9 cellular contexts compared by ENCODE assay signal in genomic region chr11:43947003-43947500, GRCh38. TPM values are rescaled to one million over a fixed set of nuclear protein-coding genes. Genes with fewer than 3 reads are reported as not detected.
A peak's percentile ranks its signal among the peaks of the same experiment; 100 is the strongest.
DNase-seq lines count a peak whose midpoint lies in the region; ATAC-seq and TF ChIP-seq lines count a peak whose summit lies in the region.
"Had no signal": no experiment of that assay in that cellular context is flagged by ENCODE, and none has a peak within 500 bp of the region (broad histone marks: within the 10 kb centered on the region; RNA-seq: fewer than 3 reads in every experiment).

No MANE protein-coding gene starts in this region.

- H3K4me3 Mint-ChIP-seq in chondrocyte (ENCODE audit: unreplicated experiment) (no peak overlapping the region), nephron (peak overlapping the region in 2 of 3 experiments; percentile 60 to 67)
- H3K4me3 Mint-ChIP-seq in activated naive CD4-positive, alpha-beta T cell treated with anti-CD3 and anti-CD28 coated beads for 36 hours: no peak overlapping the region
- H3K4me3 Mint-ChIP-seq: activated T-cell treated with anti-CD3 and anti-CD28 coated beads, Interleukin-2, amount 50 U/mL, for 24 hours had no signal

- no peak overlapping the region for H3K27ac Mint-ChIP-seq in chondrocyte (ENCODE audit: unreplicated experiment)
- H3K27ac Mint-ChIP-seq in nephron: peak overlapping the region in 2 of 3 experiments; percentile 2 to 12
- H3K27ac Mint-ChIP-seq in activated naive CD4-positive, alpha-beta T cell treated with anti-CD3 and anti-CD28 coated beads for 36 hours: no peak overlapping the region
- H3K27ac Mint-ChIP-seq: activated T-cell treated with anti-CD3 and anti-CD28 coated beads, Interleukin-2, amount 50 U/mL, for 24 hours had no signal

- CTCF ChIA-PET in activated naive CD4-positive, alpha-beta T cell treated with anti-CD3 and anti-CD28 coated beads for 36 hours (lab: Charles Lee): interaction anchor here (1.4 to 1.8 kb wide), 2 partner anchors 58 to 69 kb away, joined by 3 to 11 read pairs; no protein-coding TSS in a partner anchor

- peaks cover 4% of the 10 kb centered on the region for H3K9me3 Mint-ChIP-seq in chondrocyte (ENCODE audit: low read depth)
- no peaks in the 10 kb centered on the region for H3K9me3 Mint-ChIP-seq in nephron
- no peaks in the 10 kb centered on the region for H3K9me3 Mint-ChIP-seq in activated naive CD4-positive, alpha-beta T cell treated with anti-CD3 and anti-CD28 coated beads for 36 hours
- H3K9me3 Mint-ChIP-seq: activated T-cell treated with anti-CD3 and anti-CD28 coated beads, Interleukin-2, amount 50 U/mL, for 24 hours had no signal

- H3K4me1 Mint-ChIP-seq in chondrocyte (ENCODE audit: low read depth): peaks cover 15% of the 10 kb centered on the region
- H3K4me1 Mint-ChIP-seq in nephron: peaks cover 25% of the 10 kb centered on the region
- peaks cover 12% of the 10 kb centered on the region for H3K4me1 Mint-ChIP-seq in activated naive CD4-positive, alpha-beta T cell treated with anti-CD3 and anti-CD28 coated beads for 36 hours (ENCODE audit: low read depth)

- peaks cover 31% of the 10 kb centered on the region for H3K27me3 Mint-ChIP-seq in chondrocyte (ENCODE audit: low read depth)
- H3K27me3 Mint-ChIP-seq in nephron (ENCODE audit: low read depth): peaks cover 45% of the 10 kb centered on the region
- peaks cover 43% of the 10 kb centered on the region for H3K27me3 Mint-ChIP-seq in activated naive CD4-positive, alpha-beta T cell treated with anti-CD3 and anti-CD28 coated beads for 36 hours (ENCODE audit: low read depth)

- peaks cover 2% of the 10 kb centered on the region for H3K36me3 Mint-ChIP-seq in chondrocyte (ENCODE audit: low read depth)
- no peaks in the 10 kb centered on the region for H3K36me3 Mint-ChIP-seq in nephron (ENCODE audit: low read depth)
- no peaks in the 10 kb centered on the region for H3K36me3 Mint-ChIP-seq in activated naive CD4-positive, alpha-beta T cell treated with anti-CD3 and anti-CD28 coated beads for 36 hours (ENCODE audit: low read depth)

- no peak for ATAC-seq in GM18511 (IDR thresholded peaks at IDR 0.05; ENCODE audit: unreplicated experiment)

- DNase-seq in EH (ENCODE audit: low read depth) (peak; percentile 55), NAMALWA (ENCODE audit: low spot score) (peak; percentile 39), chondrocyte (ENCODE audit: low spot score) (no peak), UCSD-AML1 (lab: John Stamatoyannopoulos, UW; ENCODE audit: unreplicated experiment) (no peak), SKM-1 treated with dmso at 0.1 percent for 144 hours (lab: John Stamatoyannopoulos, UW; ENCODE audit: unreplicated experiment) (no peak)
- DNase-seq in activated naive CD4-positive, alpha-beta T cell treated with anti-CD3 and anti-CD28 coated beads for 36 hours: no peak
- DNase-seq: activated T-cell treated with anti-CD3 and anti-CD28 coated beads, Interleukin-2, amount 50 U/mL, for 24 hours had no signal

- intact Hi-C loops in activated naive CD4-positive, alpha-beta T cell treated with anti-CD3 and anti-CD28 coated beads for 36 hours (cut with micrococcal nuclease): no loop called here

- TF ChIP-seq CTCF in chondrocyte (IDR thresholded peaks at IDR 0.05) (peak; percentile 62), nephron (IDR thresholded peaks at IDR 0.05; ENCODE audit: unreplicated experiment in 3 of 3) (peak in 2 of 3 experiments; percentile 25 to 29)

RNA-seq across cellular contexts. Expression of gene C11orf96, which starts 4.6 kb away (rescaled TPM):
- 1.9 to 33.4 TPM (median 31.9 TPM) in 3 replicates for total RNA-seq in chondrocyte
- total RNA-seq in activated naive CD4-positive, alpha-beta T cell treated with anti-CD3 and anti-CD28 coated beads for 36 hours: 1 to 10 TPM in 1 of 2 experiments, under 1 TPM in 1; 0.81 to 1.1 TPM

Comparison
In these comparisons a context has a peak if more than half of its experiments do, and no peak if none do; other contexts are left out.
1. DNase-seq: peak in EH (single experiment) and NAMALWA (single experiment); none in chondrocyte (single experiment), UCSD-AML1 (single experiment), SKM-1 treated with dmso at 0.1 percent for 144 hours (single experiment) and activated naive CD4-positive, alpha-beta T cell treated with anti-CD3 and anti-CD28 coated beads for 36 hours (single experiment).
2. H3K27ac Mint-ChIP-seq: peak in nephron (2 of 3); none in chondrocyte (single experiment) and activated naive CD4-positive, alpha-beta T cell treated with anti-CD3 and anti-CD28 coated beads for 36 hours (single experiment).
3. H3K4me3 Mint-ChIP-seq: peak in nephron (2 of 3); none in chondrocyte (single experiment) and activated naive CD4-positive, alpha-beta T cell treated with anti-CD3 and anti-CD28 coated beads for 36 hours (single experiment).